ENCODE assay signal across 10 cellular contexts in the genomic region with DNA sequence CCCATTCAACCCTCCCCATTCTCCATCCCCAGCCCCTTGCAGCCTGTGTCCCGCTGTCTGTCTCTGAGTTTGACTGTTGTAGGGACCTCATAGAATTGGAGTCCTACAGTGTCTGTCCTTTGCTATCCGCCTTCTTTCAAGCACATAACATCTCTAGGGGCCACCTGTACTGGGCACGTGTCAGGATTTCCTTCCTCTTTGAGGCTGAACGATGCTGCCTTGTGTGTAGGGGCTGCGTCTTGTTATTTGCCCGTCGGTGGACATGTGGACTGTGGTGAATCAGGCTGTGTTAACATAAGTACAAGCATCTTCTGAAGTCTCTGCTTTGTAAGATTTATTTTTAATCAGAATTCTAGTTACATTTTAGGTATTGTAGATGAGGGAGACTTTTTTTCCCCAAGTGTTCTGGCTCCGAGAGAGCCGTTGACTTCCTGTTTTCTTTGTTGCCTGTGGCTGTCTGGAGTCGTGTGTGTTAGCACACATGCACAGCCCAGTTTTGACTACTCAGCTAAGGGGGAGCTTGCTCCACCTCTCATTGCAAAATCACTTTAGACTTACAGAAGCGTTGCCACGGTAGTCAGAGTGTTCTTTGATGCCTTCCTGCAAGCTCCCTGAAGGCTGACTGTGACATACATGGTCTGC. TPM values are rescaled to one million over a fixed set of nuclear protein-coding genes. Genes with fewer than 3 reads are reported as not detected.
A peak's percentile ranks its signal among the peaks of the same experiment; 100 is the strongest.
DNase-seq lines count a peak whose midpoint lies in the region; ATAC-seq and TF ChIP-seq lines count a peak whose summit lies in the region.
"Had no signal": no experiment of that assay in that cellular context is flagged by ENCODE, and none has a peak within 500 bp of the region (broad histone marks: within the 10 kb centered on the region; RNA-seq: fewer than 3 reads in every experiment).

No MANE protein-coding gene starts in this region.

- peak overlapping the region; percentile 55 for H3K4me3 Mint-ChIP-seq in CD8-positive, alpha-beta T cell
- H3K4me3 Mint-ChIP-seq in naive thymus-derived CD4-positive, alpha-beta T cell = peak overlapping the region; percentile 57 to 83 (median 72)
- no peak overlapping the region for H3K4me3 Mint-ChIP-seq in osteocyte (ENCODE audit: unreplicated experiment)

- peak overlapping the region; percentile 49 for H3K27ac ChIP-seq in CD8-positive, alpha-beta T cell (ENCODE audit: low read depth, low read length)
- peak overlapping the region; percentile 49 for H3K27ac ChIP-seq in naive thymus-derived CD4-positive, alpha-beta T cell (ENCODE audit: low read depth, low read length)
- H3K27ac ChIP-seq: epithelial cell of prostate had no signal

- peak overlapping the region; percentile 7 for H3K4me3 ChIP-seq in CD8-positive, alpha-beta T cell (ENCODE audit: low read depth, low read length)
- H3K4me3 ChIP-seq in naive thymus-derived CD4-positive, alpha-beta T cell (ENCODE audit: low read length) = peak overlapping the region; percentile 5

- no peaks in the 10 kb centered on the region for H3K9me3 ChIP-seq in CD8-positive, alpha-beta T cell (ENCODE audit: low read length)
- no peaks in the 10 kb centered on the region for H3K9me3 ChIP-seq in naive thymus-derived CD4-positive, alpha-beta T cell (ENCODE audit: control insufficient read depth in 2 of 3, low read length in 3 of 3)

- H3K36me3 ChIP-seq in CD8-positive, alpha-beta T cell (ENCODE audit: insufficient read depth, low read length) = peaks cover 38% of the 10 kb centered on the region
- peaks cover 0 to 62% (median 9%) of the 10 kb centered on the region in 3 experiments for H3K36me3 ChIP-seq in naive thymus-derived CD4-positive, alpha-beta T cell (ENCODE audit: control insufficient read depth in 2 of 3, insufficient read depth in 3 of 3, low read length in 3 of 3)

- peak; percentile 6 to 75 (median 51) for DNase-seq in CD8-positive, alpha-beta T cell
- DNase-seq in T follicular helper cell (ENCODE audit: low read depth) = peak; percentile 17
- peak; percentile 64 for DNase-seq in dermis blood vessel endothelial cell
- peak in 7 of 9 donors; percentile 60 to 80 (median 74) for DNase-seq in naive thymus-derived CD4-positive, alpha-beta T cell
- DNase-seq in osteocyte (ENCODE audit: extremely low spot score, unreplicated experiment) = no peak
- no peak for DNase-seq in NCI-H146 treated with DMSO at 0.1 percent for 48 hours (lab: John Stamatoyannopoulos, UW; ENCODE audit: unreplicated experiment)
- no peak for DNase-seq in NCI-H2171 (lab: John Stamatoyannopoulos, UW)
- DNase-seq: stimulated activated CD4-positive, alpha-beta T cell treated with anti-CD3 and anti-CD28 coated beads, Interleukin-4, amount 100 ng/mL, for 1 hour had no signal

- ATAC-seq in CD8-positive, alpha-beta T cell = peak; percentile 93
- ATAC-seq in naive thymus-derived CD4-positive, alpha-beta T cell = peak; percentile 96
- ATAC-seq in GM21515 (IDR thresholded peaks at IDR 0.05; ENCODE audit: unreplicated experiment) = no peak

- H3K4me1 Mint-ChIP-seq in CD8-positive, alpha-beta T cell (ENCODE audit: low read depth) = peaks cover 25% of the 10 kb centered on the region
- peaks cover 17 to 27% (median 24%) of the 10 kb centered on the region in 7 donors for H3K4me1 Mint-ChIP-seq in naive thymus-derived CD4-positive, alpha-beta T cell
- no peaks in the 10 kb centered on the region for H3K4me1 Mint-ChIP-seq in osteocyte (ENCODE audit: unreplicated experiment)

- peaks cover 59% of the 10 kb centered on the region for H3K36me3 Mint-ChIP-seq in CD8-positive, alpha-beta T cell
- peaks cover 2 to 22% (median 11%) of the 10 kb centered on the region in 5 donors for H3K36me3 Mint-ChIP-seq in naive thymus-derived CD4-positive, alpha-beta T cell
- peaks cover 33% of the 10 kb centered on the region for H3K36me3 Mint-ChIP-seq in osteocyte (ENCODE audit: unreplicated experiment)

- POLR2A ChIA-PET in CD8-positive, alpha-beta T cell (lab: Charles Lee) = interaction anchor here (0.7 to 2.6 kb wide), 6 partner anchors 10 to 50 kb away, joined by 3 to 10 read pairs (median 5); a partner anchor contains a TSS
- POLR2A ChIA-PET in naive thymus-derived CD4-positive, alpha-beta T cell (lab: Charles Lee) = interaction anchor here (0.6 to 2.1 kb wide), 11 partner anchors 15 to 724 kb away, joined by 3 to 18 read pairs (median 5); no protein-coding TSS in a partner anchor

- H3K27ac Mint-ChIP-seq in CD8-positive, alpha-beta T cell = peak overlapping the region; percentile 94
- H3K27ac Mint-ChIP-seq in naive thymus-derived CD4-positive, alpha-beta T cell = peak overlapping the region; percentile 91 to 100 (median 94)
- no peak overlapping the region for H3K27ac Mint-ChIP-seq in osteocyte (ENCODE audit: unreplicated experiment)

- no peaks in the 10 kb centered on the region for H3K9me3 Mint-ChIP-seq in CD8-positive, alpha-beta T cell
- no peaks in the 10 kb centered on the region for H3K9me3 Mint-ChIP-seq in naive thymus-derived CD4-positive, alpha-beta T cell
- no peaks in the 10 kb centered on the region for H3K9me3 Mint-ChIP-seq in osteocyte (ENCODE audit: unreplicated experiment)

- peaks cover 24% of the 10 kb centered on the region for H3K4me1 ChIP-seq in CD8-positive, alpha-beta T cell (ENCODE audit: insufficient read depth, low read length)
- H3K4me1 ChIP-seq in naive thymus-derived CD4-positive, alpha-beta T cell (ENCODE audit: control insufficient read depth in 2 of 2, insufficient read depth in 2 of 2, low read length in 2 of 2) = peaks cover 9 to 22% of the 10 kb centered on the region in 2 donors

- no peaks in the 10 kb centered on the region for H3K27me3 Mint-ChIP-seq in CD8-positive, alpha-beta T cell (ENCODE audit: low read depth)
- no peaks in the 10 kb centered on the region for H3K27me3 Mint-ChIP-seq in naive thymus-derived CD4-positive, alpha-beta T cell
- no peaks in the 10 kb centered on the region for H3K27me3 Mint-ChIP-seq in osteocyte (ENCODE audit: unreplicated experiment)

- TF ChIP-seq CTCF in CD8-positive, alpha-beta T cell (IDR thresholded peaks at IDR 0.05) = no peak
- no peak for TF ChIP-seq CTCF in osteocyte (IDR thresholded peaks at IDR 0.05)

- CTCF ChIA-PET in CD8-positive, alpha-beta T cell (lab: Charles Lee) = interaction anchor here (1.1 to 1.2 kb wide), 2 partner anchors 10 to 15 kb away, joined by 4 to 5 read pairs; no protein-coding TSS in a partner anchor
- CTCF ChIA-PET in naive thymus-derived CD4-positive, alpha-beta T cell (lab: Charles Lee) = interaction anchor here (0.7 to 0.9 kb wide), 2 partner anchors 17 to 23 kb away, joined by 3 to 4 read pairs; no protein-coding TSS in a partner anchor

- H3K27me3 ChIP-seq in CD8-positive, alpha-beta T cell (ENCODE audit: insufficient read depth, low read length) = no peaks in the 10 kb centered on the region
- no peaks in the 10 kb centered on the region for H3K27me3 ChIP-seq in naive thymus-derived CD4-positive, alpha-beta T cell (ENCODE audit: control insufficient read depth in 2 of 2, insufficient read depth in 2 of 2, low read length in 2 of 2)

- intact Hi-C loops in CD8-positive, alpha-beta T cell (cut with DNase I, micrococcal nuclease) = loop anchor here (1.0 kb wide), 5 partner anchors 15 to 107 kb away; a partner anchor contains a TSS
- intact Hi-C loops in naive thymus-derived CD4-positive, alpha-beta T cell (cut with micrococcal nuclease) = loop anchor here (1.0 to 2.0 kb wide), 7 partner anchors 15 to 111 kb away; a partner anchor contains a TSS

RNA-seq across cellular contexts. Expression of a gene that starts 26.1 kb away (rescaled TPM):
- total RNA-seq in CD8-positive, alpha-beta T cell = 100 to 1,000 TPM; 159 to 180 TPM
- total RNA-seq in dermis blood vessel endothelial cell (145 and 170 TPM in 2 replicates), osteocyte (113 and 125 TPM in 2 replicates)
- total RNA-seq in naive thymus-derived CD4-positive, alpha-beta T cell = 100 to 1,000 TPM; 129 to 181 (median 170) TPM
- 10 to 100 TPM; 48.6 to 56.6 TPM for polyA plus RNA-seq in naive thymus-derived CD4-positive, alpha-beta T cell

RNA-seq across cellular contexts. Expression of a gene that starts 26.2 kb away (rescaled TPM):
- 1,000 to 10,000 TPM; 4,632 to 4,668 TPM for total RNA-seq in CD8-positive, alpha-beta T cell
- total RNA-seq in dermis blood vessel endothelial cell (1,818 and 3,550 TPM in 2 replicates), osteocyte (1,759 and 1,785 TPM in 2 replicates)
- total RNA-seq in naive thymus-derived CD4-positive, alpha-beta T cell = 1,000 to 10,000 TPM; 2,239 to 5,631 (median 5,332) TPM
- 1,000 to 10,000 TPM; 6,375 to 8,810 TPM for polyA plus RNA-seq in naive thymus-derived CD4-positive, alpha-beta T cell

RNA-seq across cellular contexts. Expression of a gene that starts 41.3 kb away (rescaled TPM):
- total RNA-seq in CD8-positive, alpha-beta T cell = 1 to 10 TPM in 1 of 2 experiments, under 1 TPM in 1; 0.72 to 1.8 TPM
- total RNA-seq in dermis blood vessel endothelial cell = 0.85 and 2.6 TPM in 2 replicates
- 1 to 10 TPM in 1 of 5 experiments, under 1 TPM in 1, not detected in 3; 0.39 to 5.2 TPM for total RNA-seq in naive thymus-derived CD4-positive, alpha-beta T cell
- polyA plus RNA-seq in naive thymus-derived CD4-positive, alpha-beta T cell = not detected
- total RNA-seq in osteocyte = 19.7 and 23.6 TPM in 2 replicates

RNA-seq across cellular contexts. Expression of a gene that starts 43.9 kb away (rescaled TPM):
- 100 to 1,000 TPM; 257 to 260 TPM for total RNA-seq in CD8-positive, alpha-beta T cell
- total RNA-seq in dermis blood vessel endothelial cell = 55.5 and 72.0 TPM in 2 replicates
- 100 to 1,000 TPM; 178 to 254 (median 240) TPM for total RNA-seq in naive thymus-derived CD4-positive, alpha-beta T cell
- 10 to 100 TPM in 1 of 2 donors, 1 to 10 TPM in 1; 8.7 to 28.4 TPM for polyA plus RNA-seq in naive thymus-derived CD4-positive, alpha-beta T cell
- total RNA-seq in osteocyte = 188 and 209 TPM in 2 replicates

Comparison
In these comparisons a context has a peak if more than half of its experiments do, and no peak if none do; other contexts are left out.
1. DNase-seq: peak in CD8-positive, alpha-beta T cell (7 of 7), T follicular helper cell (single experiment), dermis blood vessel endothelial cell (single experiment) and naive thymus-derived CD4-positive, alpha-beta T cell (7 of 9); none in osteocyte (single experiment), NCI-H146 treated with DMSO at 0.1 percent for 48 hours (single experiment) and NCI-H2171 (single experiment).